13 cellular contexts compared by ENCODE assay signal in genomic region chr11:93512965-93513667, GRCh38. TPM values are rescaled to one million over a fixed set of nuclear protein-coding genes. Genes with fewer than 3 reads are reported as not detected.
DNase-seq lines count a peak whose midpoint lies in the region; ATAC-seq and TF ChIP-seq lines count a peak whose summit lies in the region.
"Had no signal": no experiment of that assay in that cellular context is flagged by ENCODE, and none has a peak within 500 bp of the region (broad histone marks: within the 10 kb centered on the region; RNA-seq: fewer than 3 reads in every experiment).

No MANE protein-coding gene starts in this region.

- TF ChIP-seq POLR2A in lower leg skin (IDR thresholded peaks at IDR 0.05): no peak

- no peak for TF ChIP-seq CTCF in lower leg skin (IDR thresholded peaks at IDR 0.05)

- 94 to 96% methylated on average over 3 of the region's 3 CpGs for WGBS in lower leg skin, 2 donors

- no peak for DNase-seq in activated CD4-positive, alpha-beta T cell treated with anti-CD3 and anti-CD28 coated beads, Interleukin-2, amount 10 ng/mL, durations not matched to agents 24 days and 14 days
- no peak for DNase-seq in activated CD4-positive, alpha-beta T cell treated with anti-CD3 and anti-CD28 coated beads for 48 hours
- DNase-seq in stimulated activated naive B cell treated with anti-CD40 and anti-IgM and Interleukin-4, amounts not matched to agents 10 μg/mL and 1 μg/mL and 100 μg/mL, for 72 hours: no peak
- no peak for DNase-seq in lower leg skin (ENCODE audit: low spot score in 2 of 2)
- no peak for DNase-seq in midbrain (lab: John Stamatoyannopoulos, UW)
- DNase-seq in NCI-H1436 (lab: John Stamatoyannopoulos, UW): no peak
- DNase-seq: activated gamma-delta T cell treated with Interleukin-2 at 50 U/mL for 16 hours, foreskin keratinocyte, left cardiac atrium, pancreas had no signal

- H3K4me3 ChIP-seq in lower leg skin (ENCODE audit: low read depth, poor library complexity, severe bottlenecking): no peak overlapping the region
- H3K4me3 ChIP-seq: pancreas had no signal

- peaks cover 5% of the 10 kb centered on the region for H3K9me3 Mint-ChIP-seq in activated CD4-positive, alpha-beta T cell treated with anti-CD3 and anti-CD28 coated beads, Interleukin-2, amount 10 ng/mL, durations not matched to agents 24 days and 14 days
- H3K9me3 Mint-ChIP-seq in stimulated activated naive B cell treated with anti-CD40 and anti-IgM and Interleukin-4, amounts not matched to agents 10 μg/mL and 1 μg/mL and 100 μg/mL, for 72 hours: peaks cover 4 to 7% of the 10 kb centered on the region in 2 donors

- H3K27ac Mint-ChIP-seq in activated CD4-positive, alpha-beta T cell treated with anti-CD3 and anti-CD28 coated beads, Interleukin-2, amount 10 ng/mL, durations not matched to agents 24 days and 14 days: peak overlapping the region; percentile 68
- H3K27ac Mint-ChIP-seq in stimulated activated naive B cell treated with anti-CD40 and anti-IgM and Interleukin-4, amounts not matched to agents 10 μg/mL and 1 μg/mL and 100 μg/mL, for 72 hours: no peak overlapping the region
- H3K27ac Mint-ChIP-seq: type B pancreatic cell had no signal

- H3K27me3 Mint-ChIP-seq in activated CD4-positive, alpha-beta T cell treated with anti-CD3 and anti-CD28 coated beads, Interleukin-2, amount 10 ng/mL, durations not matched to agents 24 days and 14 days: no peaks in the 10 kb centered on the region
- no peaks in the 10 kb centered on the region for H3K27me3 Mint-ChIP-seq in stimulated activated naive B cell treated with anti-CD40 and anti-IgM and Interleukin-4, amounts not matched to agents 10 μg/mL and 1 μg/mL and 100 μg/mL, for 72 hours

- H3K4me1 Mint-ChIP-seq in activated CD4-positive, alpha-beta T cell treated with anti-CD3 and anti-CD28 coated beads, Interleukin-2, amount 10 ng/mL, durations not matched to agents 24 days and 14 days: peaks cover 33% of the 10 kb centered on the region
- peaks cover 15 to 25% of the 10 kb centered on the region in 2 donors for H3K4me1 Mint-ChIP-seq in stimulated activated naive B cell treated with anti-CD40 and anti-IgM and Interleukin-4, amounts not matched to agents 10 μg/mL and 1 μg/mL and 100 μg/mL, for 72 hours

- H3K36me3 Mint-ChIP-seq in activated CD4-positive, alpha-beta T cell treated with anti-CD3 and anti-CD28 coated beads, Interleukin-2, amount 10 ng/mL, durations not matched to agents 24 days and 14 days (ENCODE audit: low read depth): peaks cover 17% of the 10 kb centered on the region
- no peaks in the 10 kb centered on the region for H3K36me3 Mint-ChIP-seq in stimulated activated naive B cell treated with anti-CD40 and anti-IgM and Interleukin-4, amounts not matched to agents 10 μg/mL and 1 μg/mL and 100 μg/mL, for 72 hours

- intact Hi-C loops in activated CD4-positive, alpha-beta T cell treated with anti-CD3 and anti-CD28 coated beads, Interleukin-2, amount 10 ng/mL, durations not matched to agents 24 days and 14 days (cut with micrococcal nuclease): loop anchor here (1.0 to 2.0 kb wide), 2 partner anchors 14 to 29 kb away; no protein-coding TSS in a partner anchor
- intact Hi-C loops in lower leg skin (cut with DNase I; ENCODE audit: low total_unique reads): no loop called here

- H3K4me3 Mint-ChIP-seq in activated CD4-positive, alpha-beta T cell treated with anti-CD3 and anti-CD28 coated beads, Interleukin-2, amount 10 ng/mL, durations not matched to agents 24 days and 14 days: no peak overlapping the region
- H3K4me3 Mint-ChIP-seq in stimulated activated naive B cell treated with anti-CD40 and anti-IgM and Interleukin-4, amounts not matched to agents 10 μg/mL and 1 μg/mL and 100 μg/mL, for 72 hours: no peak overlapping the region
- H3K4me3 Mint-ChIP-seq: type B pancreatic cell had no signal

- ATAC-seq in HG02571 (IDR thresholded peaks at IDR 0.05; ENCODE audit: unreplicated experiment) (peak; percentile 65), HG03342 (IDR thresholded peaks at IDR 0.05; ENCODE audit: unreplicated experiment) (peak; percentile 73)
- ATAC-seq in stimulated activated naive B cell treated with anti-CD40 and anti-IgM and Interleukin-4, amounts not matched to agents 10 μg/mL and 1 μg/mL and 100 μg/mL, for 72 hours (replicated peaks): peak; percentile 79 to 86
- ATAC-seq: foreskin keratinocyte, left cardiac atrium, pancreas had no signal

RNA-seq across cellular contexts. Expression of gene SMCO4, which starts 30.1 kb away (rescaled TPM):
- total RNA-seq in activated CD4-positive, alpha-beta T cell treated with anti-CD3 and anti-CD28 coated beads, Interleukin-2, amount 10 ng/mL, durations not matched to agents 24 days and 14 days: 30.0 and 33.7 TPM in 2 replicates
- total RNA-seq in lower leg skin: 10 to 100 TPM in 3 of 4 donors, 1 to 10 TPM in 1; 8.2 to 30.4 (median 15.3) TPM
